Comparison of ENCODE assay signal across 10 cellular contexts in the genomic region with DNA sequence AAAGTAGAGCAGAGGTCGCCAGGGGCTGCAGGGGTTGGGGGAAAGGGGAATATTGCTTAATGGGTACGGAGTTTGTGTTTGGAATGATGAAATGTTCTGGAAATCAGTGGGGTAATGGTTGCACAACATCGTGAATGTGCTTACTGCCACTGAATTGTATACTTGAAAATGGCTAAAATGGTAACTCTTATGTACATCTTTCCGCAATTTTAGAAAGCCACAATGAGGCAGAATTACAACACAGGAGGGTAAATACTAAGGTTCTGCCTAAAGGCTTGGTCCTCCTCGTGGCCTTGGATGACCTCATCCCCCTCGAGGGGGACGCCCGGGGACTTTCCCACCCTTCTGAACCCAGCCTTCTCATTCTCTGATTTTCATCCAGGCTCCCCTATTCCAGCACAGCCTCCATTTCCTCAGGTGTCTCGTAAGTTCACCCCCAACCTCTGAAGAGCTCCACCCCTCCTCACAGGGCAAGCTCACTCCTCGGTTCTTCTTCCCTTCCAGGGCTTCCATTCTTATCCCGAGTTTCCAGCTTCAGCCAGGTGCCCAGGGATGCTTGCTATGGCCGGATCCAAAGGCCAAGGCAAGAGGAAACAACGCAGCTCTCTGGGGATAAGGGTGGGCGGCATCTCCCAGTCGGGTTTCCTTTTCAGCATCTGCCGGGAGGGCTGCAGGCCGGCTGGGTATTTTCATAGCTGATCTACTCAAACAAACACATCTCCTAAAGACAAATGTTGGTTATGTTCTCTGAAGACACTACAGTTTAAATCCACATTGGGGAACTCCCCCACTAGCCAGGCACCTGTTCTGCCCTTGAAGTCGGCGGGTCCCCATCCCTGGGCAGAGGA.
DNase-seq lines count a peak whose midpoint lies in the region; ATAC-seq and TF ChIP-seq lines count a peak whose summit lies in the region.
"Had no signal": no experiment of that assay in that cellular context is flagged by ENCODE, and none has a peak within 500 bp of the region (broad histone marks: within the 10 kb centered on the region; RNA-seq: fewer than 3 reads in every experiment).

No MANE protein-coding gene starts in this region.

- H3K9me3 ChIP-seq in upper lobe of left lung: no peaks in the 10 kb centered on the region

- H3K4me3 ChIP-seq in upper lobe of left lung: no peak overlapping the region
- H3K4me3 ChIP-seq: GM23248 had no signal

- peaks cover 2 to 32% (median 29%) of the 10 kb centered on the region in 4 donors for H3K4me1 ChIP-seq in upper lobe of left lung

- H3K36me3 ChIP-seq in upper lobe of left lung: no peaks in the 10 kb centered on the region

- no peak for DNase-seq in activated T-cell treated with anti-CD3 and anti-CD28 coated beads, Interleukin-2, amount 50 U/mL, for 4 hours
- DNase-seq in activated T-cell treated with anti-CD3 and anti-CD28 coated beads for 4 hours (no peak), fibroblast of gingiva (ENCODE audit: low read depth) (peak; percentile 66), upper lobe of left lung (peak in 1 of 2 donors; percentile 86), immature natural killer cell (no peak)
- no peak for DNase-seq in central memory CD4-positive, alpha-beta T cell
- no peak for DNase-seq in effector memory CD8-positive, alpha-beta T cell
- DNase-seq: GM23248, NCI-H526 had no signal

- H3K27me3 Mint-ChIP-seq in activated T-cell treated with anti-CD3 and anti-CD28 coated beads, Interleukin-2, amount 50 U/mL, for 4 hours (ENCODE audit: low read depth): peaks cover 31% of the 10 kb centered on the region
- peaks cover 42 to 67% of the 10 kb centered on the region in 2 donors for H3K27me3 Mint-ChIP-seq in effector memory CD8-positive, alpha-beta T cell
- peaks cover 0 to 8% (median 0%) of the 10 kb centered on the region in 3 donors for H3K27me3 Mint-ChIP-seq in immature natural killer cell (ENCODE audit: low read depth in 3 of 3)

- no peak overlapping the region for H3K27ac Mint-ChIP-seq in effector memory CD8-positive, alpha-beta T cell
- peak overlapping the region in 1 of 6 donors; percentile 37 for H3K27ac Mint-ChIP-seq in immature natural killer cell

- no peaks in the 10 kb centered on the region for H3K36me3 Mint-ChIP-seq in activated T-cell treated with anti-CD3 and anti-CD28 coated beads, Interleukin-2, amount 50 U/mL, for 4 hours (ENCODE audit: insufficient read depth)
- no peaks in the 10 kb centered on the region for H3K36me3 Mint-ChIP-seq in effector memory CD8-positive, alpha-beta T cell (ENCODE audit: insufficient read depth)
- H3K36me3 Mint-ChIP-seq in immature natural killer cell: peaks cover 0 to 5% (median 0%) of the 10 kb centered on the region in 3 donors

- TF ChIP-seq EP300 in upper lobe of left lung (IDR thresholded peaks at IDR 0.05): peak; percentile 54 to 99 (median 84)

- H3K9me3 Mint-ChIP-seq in activated T-cell treated with anti-CD3 and anti-CD28 coated beads, Interleukin-2, amount 50 U/mL, for 4 hours: peaks cover 8% of the 10 kb centered on the region
- no peaks in the 10 kb centered on the region for H3K9me3 Mint-ChIP-seq in effector memory CD8-positive, alpha-beta T cell
- H3K9me3 Mint-ChIP-seq in immature natural killer cell: peaks cover 0 to 3% (median 0%) of the 10 kb centered on the region in 6 donors

- WGBS in upper lobe of left lung, 2 donors: 42 to 60% methylated on average over 19 of the region's 19 CpGs

- peak in 1 of 4 donors; percentile 25 for TF ChIP-seq POLR2A in upper lobe of left lung (IDR thresholded peaks at IDR 0.05)

- no peaks in the 10 kb centered on the region for H3K27me3 ChIP-seq in upper lobe of left lung

- no peak for TF ChIP-seq CTCF in upper lobe of left lung (IDR thresholded peaks at IDR 0.05)

- H3K4me3 Mint-ChIP-seq in activated T-cell treated with anti-CD3 and anti-CD28 coated beads, Interleukin-2, amount 50 U/mL, for 4 hours: peak overlapping the region; percentile 19
- H3K4me3 Mint-ChIP-seq in effector memory CD8-positive, alpha-beta T cell: no peak overlapping the region
- H3K4me3 Mint-ChIP-seq in immature natural killer cell: no peak overlapping the region

- ATAC-seq in activated T-cell treated with anti-CD3 and anti-CD28 coated beads, Interleukin-2, amount 50 U/mL, for 4 hours: no peak
- ATAC-seq in HG03103 (IDR thresholded peaks at IDR 0.05; ENCODE audit: low read depth, unreplicated experiment) (peak; percentile 67), upper lobe of left lung (ENCODE audit: low FRiP score in 2 of 2) (peak; percentile 59 to 75)
- ATAC-seq in effector memory CD8-positive, alpha-beta T cell (replicated peaks): no peak

- H3K27ac ChIP-seq in upper lobe of left lung: peak overlapping the region; percentile 68 to 86 (median 76)
- H3K27ac ChIP-seq: GM23248 had no signal

- no peaks in the 10 kb centered on the region for H3K4me1 Mint-ChIP-seq in activated T-cell treated with anti-CD3 and anti-CD28 coated beads, Interleukin-2, amount 50 U/mL, for 4 hours (ENCODE audit: low read depth)
- H3K4me1 Mint-ChIP-seq in effector memory CD8-positive, alpha-beta T cell (ENCODE audit: low read depth in 2 of 2): peaks cover 0 to 6% of the 10 kb centered on the region in 2 donors
- H3K4me1 Mint-ChIP-seq in immature natural killer cell: no peaks in the 10 kb centered on the region

Comparison
In these comparisons a context has a peak if more than half of its experiments do, and no peak if none do; other contexts are left out.
1. ATAC-seq: peak in HG03103 (single experiment) and upper lobe of left lung (2 of 2); none in activated T-cell treated with anti-CD3 and anti-CD28 coated beads, Interleukin-2, amount 50 U/mL, for 4 hours (0 of 2) and effector memory CD8-positive, alpha-beta T cell (single experiment).